8 cellular contexts compared by ENCODE assay signal in the genomic region with DNA sequence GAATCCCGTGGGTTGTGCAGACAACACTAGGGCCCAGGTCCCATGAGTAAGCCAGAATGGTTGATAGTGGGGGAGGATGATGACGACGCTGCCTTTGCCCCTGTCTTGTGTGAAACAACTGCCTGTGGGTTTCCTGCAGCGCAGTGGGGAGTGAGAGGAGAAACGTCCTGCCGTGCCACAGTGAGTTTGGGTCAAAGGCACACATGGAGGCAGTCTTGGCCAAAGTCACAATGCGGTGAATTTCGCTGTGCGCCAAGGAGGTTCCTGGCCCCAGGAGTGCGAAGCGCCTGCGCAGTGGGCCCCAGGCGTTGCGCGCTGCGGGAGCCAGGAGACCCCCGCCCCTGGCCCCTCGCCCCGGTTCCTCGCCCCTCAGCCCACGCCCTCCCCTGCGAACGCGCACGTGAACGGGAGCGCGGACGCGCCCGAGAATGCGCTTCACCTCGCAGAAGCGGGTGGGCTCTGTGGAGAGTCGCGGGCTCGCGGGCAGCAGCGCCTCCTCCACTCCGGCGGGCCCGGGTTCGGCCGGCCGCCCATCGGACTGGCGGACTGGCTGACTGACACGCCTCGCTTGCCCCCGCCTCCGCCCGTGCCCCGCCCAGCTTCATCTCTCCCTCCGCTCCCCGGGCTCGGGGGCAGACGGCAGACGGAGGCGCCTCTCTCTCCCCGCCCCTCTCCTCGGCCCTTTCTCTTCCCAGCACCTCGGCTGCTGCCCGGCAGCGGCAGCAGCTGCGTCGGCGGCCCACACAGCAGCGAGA. TPM values are rescaled to one million over a fixed set of nuclear protein-coding genes. Genes with fewer than 3 reads are reported as not detected.
DNase-seq lines count a peak whose midpoint lies in the region; ATAC-seq and TF ChIP-seq lines count a peak whose summit lies in the region.

A gene (plus strand): TSS at position 635 of the 755 bp plus-strand sequence. CDS start 144 bp downstream, outside the sequence.

- H3K27me3 ChIP-seq in HUES64 (ENCODE audit: insufficient read depth, low read length): no peaks in the 10 kb centered on the region
- H3K27me3 ChIP-seq in fibroblast of lung (ENCODE audit: control insufficient read depth, insufficient read depth, low read length): no peaks in the 10 kb centered on the region
- no peaks in the 10 kb centered on the region for H3K27me3 ChIP-seq in thyroid gland

- intact Hi-C loops in thyroid gland (cut with DNase I): loop anchor here (10.0 kb wide), 1 partner anchor 92 kb away; no protein-coding TSS in a partner anchor

- no peaks in the 10 kb centered on the region for H3K36me3 Mint-ChIP-seq in nephron (ENCODE audit: low read depth)

- H3K36me3 ChIP-seq in HUES64 (ENCODE audit: insufficient read depth, low read length): no peaks in the 10 kb centered on the region
- H3K36me3 ChIP-seq in fibroblast of lung (ENCODE audit: control insufficient read depth, insufficient read depth, low read length): no peaks in the 10 kb centered on the region
- H3K36me3 ChIP-seq in thyroid gland: no peaks in the 10 kb centered on the region

- POLR2A ChIA-PET in AG04449 (lab: Yijun Ruan, JAX): no interaction called here

- H3K27ac ChIP-seq in HUES64 (ENCODE audit: low read depth, low read length) (peak within 1 kb of the TSS; percentile 46; the same call in 1 of the 2 replicates), fibroblast of lung (ENCODE audit: insufficient read depth, low read length) (no peak within 1 kb of the TSS), thyroid gland (no peak within 1 kb of the TSS)

- H3K4me3 ChIP-seq in AG04449 (ENCODE audit: low read depth, low read length) (peak within 1 kb of the TSS; percentile 54), HUES64 (ENCODE audit: low read length) (peak within 1 kb of the TSS; percentile 70), fibroblast of lung (replicated peaks in 1 of 4; ENCODE audit: control extremely low read depth in 1 of 4, insufficient read depth in 1 of 4, low read depth in 3 of 4, low read length in 4 of 4) (peak within 1 kb of the TSS; percentile 29 to 52 (median 44)), thyroid gland (replicated peaks in 1 of 3) (peak within 1 kb of the TSS in 1 of 3 donors; percentile 33)

- ATAC-seq in HG02763 (IDR thresholded peaks at IDR 0.05; ENCODE audit: unreplicated experiment): no peak

- in situ Hi-C loops in ACHN (cut with HindIII; ENCODE audit: low pct_ligation_motif_present, low pct_unique_long_range_greater_than_20kb, low sequenced_read_pairs): no loop called here

- peak within 1 kb of the TSS; percentile 51 for H3K4me2 ChIP-seq in fibroblast of lung (ENCODE audit: extremely low read depth, insufficient read depth, low read length)

- WGBS in HUES64: 1% methylated on average over 67 of the region's 68 CpGs
- WGBS in thyroid gland, 2 donors: 0% methylated on average over 6 of the region's 68 CpGs; no CpG with 5 or more reads in 1 of the 2 donors

- H3K9me3 ChIP-seq in HUES64 (ENCODE audit: insufficient read depth, low read depth, low read length): no peaks in the 10 kb centered on the region
- no peaks in the 10 kb centered on the region for H3K9me3 ChIP-seq in fibroblast of lung (ENCODE audit: control insufficient read depth, insufficient read depth, low read depth, low read length)
- H3K9me3 ChIP-seq in thyroid gland: no peaks in the 10 kb centered on the region

- peak within 1 kb of the TSS in 2 of 3 experiments; percentile 18 to 69 for H3K27ac Mint-ChIP-seq in nephron

- H3K9me3 Mint-ChIP-seq in nephron: no peaks in the 10 kb centered on the region

- DNase-seq in AG04449 (ENCODE audit: low read depth, low spot score) (no peak), fibroblast of lung (ENCODE audit: low read depth in 2 of 2) (peak; percentile 33 to 58), thyroid gland (peak; percentile 52 to 63), ACHN (no peak)
- peak; percentile 30 for DNase-seq in activated CD8-positive, alpha-beta memory T cell treated with anti-CD3 and anti-CD28 coated beads, Interleukin-2, amount 50 U/mL, for 4 hours

- H3K4me1 ChIP-seq in HUES64 (ENCODE audit: insufficient read depth, low read length) (no peaks in the 10 kb centered on the region), fibroblast of lung (ENCODE audit: control insufficient read depth, extremely low read depth, insufficient read depth, low read length) (no peaks in the 10 kb centered on the region), thyroid gland (no peaks in the 10 kb centered on the region)

- peak within 1 kb of the TSS; percentile 69 for H3K9ac ChIP-seq in HUES64 (ENCODE audit: low read depth, low read length)
- no peak within 1 kb of the TSS for H3K9ac ChIP-seq in fibroblast of lung (ENCODE audit: insufficient read depth, low read length)

- no peak for TF ChIP-seq CTCF in AG04449 (IDR thresholded peaks at IDR 0.05; ENCODE audit: insufficient read depth, low read length, missing control alignments)
- TF ChIP-seq CTCF in fibroblast of lung (conservative IDR thresholded peaks at IDR 0.05 in 1 of 2, IDR thresholded peaks at IDR 0.05 in 1 of 2; ENCODE audit: low read depth in 1 of 2, low read length in 2 of 2): no peak
- TF ChIP-seq CTCF in nephron (IDR thresholded peaks at IDR 0.05; ENCODE audit: unreplicated experiment in 3 of 3): no peak
- TF ChIP-seq CTCF in thyroid gland (IDR thresholded peaks at IDR 0.05): no peak

- peak within 1 kb of the TSS; percentile 90 to 92 (median 92) for H3K4me3 Mint-ChIP-seq in nephron

- TF ChIP-seq POLR2A in thyroid gland (IDR thresholded peaks at IDR 0.05): peak in 1 of 2 donors; percentile 41

- peaks cover 17% of the 10 kb centered on the region for H3K4me1 Mint-ChIP-seq in nephron

- H3K79me2 ChIP-seq in fibroblast of lung (ENCODE audit: control insufficient read depth, insufficient read depth, low read length): no peaks in the 10 kb centered on the region

- no peaks in the 10 kb centered on the region for H4K20me1 ChIP-seq in fibroblast of lung (ENCODE audit: control insufficient read depth, extremely low read depth, insufficient read depth, low read length)

- peak within 1 kb of the TSS; percentile 35 for H2AFZ ChIP-seq in fibroblast of lung (ENCODE audit: low read length)

- peaks cover 9% of the 10 kb centered on the region for H3K27me3 Mint-ChIP-seq in nephron (ENCODE audit: low read depth)

- CTCF ChIA-PET in AG04449 (lab: Yijun Ruan, JAX): no interaction called here

RNA-seq across cellular contexts. Expression of the gene that starts here (rescaled TPM):
- polyA plus RNA-seq in HUES64 (2013, experiment 1 of 2): 20.2 TPM
- 21.0 TPM for polyA plus RNA-seq in HUES64 (2013, experiment 2 of 2)
- total RNA-seq in fibroblast of lung: 1.8 and 2.1 TPM in 2 replicates
- 0.28 and 3.7 TPM in 2 replicates for polyA plus RNA-seq in fibroblast of lung
- polyA plus RNA-seq in fibroblast of lung (2012): 0.42 and 2.4 TPM in 2 replicates
- polyA minus RNA-seq in fibroblast of lung (ENCODE audit: low replicate concordance): 0.11 TPM in 1 of 2 replicates, not detected in the other
- 1 to 10 TPM in 1 of 4 donors, under 1 TPM in 3; 0.44 to 2.5 (median 0.87) TPM for total RNA-seq in thyroid gland

Comparison
In these comparisons a context has a peak if more than half of its experiments do, and no peak if none do; other contexts are left out.
1. DNase-seq: peak in activated CD8-positive, alpha-beta memory T cell treated with anti-CD3 and anti-CD28 coated beads, Interleukin-2, amount 50 U/mL, for 4 hours (single experiment), fibroblast of lung (2 of 2) and thyroid gland (2 of 2); none in AG04449 (single experiment) and ACHN (single experiment).